In genomic region chr1:247517795-247518612, GRCh38 we compare ENCODE assay signal across 17 cellular contexts. TPM values are rescaled to one million over a fixed set of nuclear protein-coding genes. Genes with fewer than 3 reads are reported as not detected.
DNase-seq lines count a peak whose midpoint lies in the region; ATAC-seq, FAIRE-seq and TF ChIP-seq lines count a peak whose summit lies in the region.
"Had no signal": no experiment of that assay in that cellular context is flagged by ENCODE, and none has a peak within 500 bp of the region (broad histone marks: within the 10 kb centered on the region; RNA-seq: fewer than 3 reads in every experiment).

No MANE protein-coding gene starts in this region.

- no peak overlapping the region for H3K4ac ChIP-seq in H1 (replicated peaks; ENCODE audit: insufficient read length, low read depth, low read length)

- no peaks in the 10 kb centered on the region for H3K23me2 ChIP-seq in H1 (ENCODE audit: low read depth, low read length)

- peak overlapping the region; percentile 79; the same call in 1 of the 2 replicates for H4K8ac ChIP-seq in H1 (ENCODE audit: extremely low read depth, insufficient read depth, low read length)

- TF ChIP-seq RAD21 in A549 (conservative IDR thresholded peaks at IDR 0.05 in 1 of 2, IDR thresholded peaks at IDR 0.05 in 1 of 2), result no peak
- no peak for TF ChIP-seq RAD21 in H1 (IDR thresholded peaks at IDR 0.05 in 1 of 2, conservative IDR thresholded peaks at IDR 0.05 in 1 of 2; ENCODE audit: low read depth in 2 of 2, low read length in 2 of 2)

- H3K27me3 Mint-ChIP-seq in CD14-positive monocyte (ENCODE audit: low read depth in 3 of 3), result peaks cover 0 to 3% (median 0%) of the 10 kb centered on the region in 3 donors
- H3K27me3 Mint-ChIP-seq in natural killer cell (ENCODE audit: low read depth in 2 of 2), result peaks cover 3 to 5% of the 10 kb centered on the region in 2 donors

- H3K36me3 Mint-ChIP-seq in CD14-positive monocyte (peaks cover 12 to 13% of the 10 kb centered on the region in 2 donors), natural killer cell (peaks cover 8% of the 10 kb centered on the region)

- no peak for ATAC-seq in A549
- peak; percentile 35 to 79 (median 42) for ATAC-seq in natural killer cell
- no peak for ATAC-seq in GM18870 (IDR thresholded peaks at IDR 0.05; ENCODE audit: unreplicated experiment)

- DNase-seq in A549 (ENCODE audit: low read depth in 1 of 2, low spot score in 1 of 2) (no peak), CD14-positive monocyte (ENCODE audit: low spot score) (no peak), H1 (ENCODE audit: low read depth in 1 of 2, low spot score in 2 of 2) (no peak), natural killer cell (no peak), GM19238 (ENCODE audit: insufficient read length, low spot score) (no peak), CD1c-positive myeloid dendritic cell (ENCODE audit: extremely low spot score) (no peak), NCI-H2081 (lab: John Stamatoyannopoulos, UW) (no peak)
- DNase-seq: colonic mucosa, DMS153, glutamatergic neuron, NCI-H1436, NCI-H226, SJCRH30, T1000 had no signal

- no peaks in the 10 kb centered on the region for H3K79me2 ChIP-seq in H1 (ENCODE audit: control insufficient read depth in 1 of 2, insufficient read depth in 2 of 2, low read length in 2 of 2)

- POLR2A ChIA-PET in A549 (lab: Yijun Ruan, JAX), result no interaction called here
- POLR2A ChIA-PET in H1 (lab: Charles Lee; ENCODE audit: partially characterized antibody), result interaction anchor here (1.3 kb wide), 1 partner anchor 69 kb away, joined by 3 read pairs; no protein-coding TSS in a partner anchor

- H3K4me3 Mint-ChIP-seq in CD14-positive monocyte (peak overlapping the region; percentile 61 to 78), natural killer cell (peak overlapping the region; percentile 71)

- no peak overlapping the region for H3K56ac ChIP-seq in H1 (replicated peaks; ENCODE audit: insufficient read length, low read depth, low read length)

- no peak overlapping the region for H2BK120ac ChIP-seq in H1 (replicated peaks; ENCODE audit: low read depth, low read length)

- H2BK15ac ChIP-seq in H1 (ENCODE audit: low read length), result no peak overlapping the region

- H2AK5ac ChIP-seq in H1 (ENCODE audit: low read depth, low read length), result no peak overlapping the region

- no peak overlapping the region for H2BK12ac ChIP-seq in H1 (ENCODE audit: low read depth, low read length)

- H3K79me1 ChIP-seq in H1 (ENCODE audit: low read depth, low read length), result no peaks in the 10 kb centered on the region

- H3K4me1 ChIP-seq in A549 (no peaks in the 10 kb centered on the region), H1 (replicated peaks in 1 of 4; ENCODE audit: control insufficient read depth in 3 of 4, insufficient read depth in 4 of 4, low read length in 3 of 4) (no peaks in the 10 kb centered on the region; a peak in 1 of 7 replicates)
- H3K4me1 ChIP-seq: colonic mucosa, SJCRH30 had no signal

- H4K91ac ChIP-seq in H1 (replicated peaks; ENCODE audit: insufficient read length, low read length), result no peak overlapping the region

- H4K20me1 ChIP-seq in H1 (replicated peaks in 1 of 2; ENCODE audit: control insufficient read depth in 1 of 2, insufficient read depth in 2 of 2, low read length in 2 of 2), result no peaks in the 10 kb centered on the region

- no peak overlapping the region for H2BK20ac ChIP-seq in H1 (ENCODE audit: low read length)

- no peak for TF ChIP-seq CTCF in A549 (IDR thresholded peaks at IDR 0.05)
- TF ChIP-seq CTCF in CD14-positive monocyte (IDR thresholded peaks at IDR 0.05), result no peak
- no peak for TF ChIP-seq CTCF in H1 (IDR thresholded peaks at IDR 0.05; ENCODE audit: control extremely low read depth in 1 of 3, insufficient read depth in 1 of 3, low read depth in 1 of 3, low read length in 3 of 3)
- no peak for TF ChIP-seq CTCF in natural killer cell (IDR thresholded peaks at IDR 0.05)

- H3K4me3 ChIP-seq in A549 (no peak overlapping the region), H1 (ENCODE audit: extremely low read depth in 1 of 4, insufficient read depth in 2 of 4, low read depth in 3 of 4, low read length in 4 of 4) (no peak overlapping the region)
- H3K4me3 ChIP-seq: colonic mucosa, SJCRH30, thoracic aorta had no signal

- H3K27me3 ChIP-seq in H1 (replicated peaks in 1 of 4; ENCODE audit: control insufficient read depth in 3 of 4, extremely low read depth in 1 of 4, insufficient read depth in 3 of 4, low read length in 3 of 4), result no peaks in the 10 kb centered on the region
- H3K27me3 ChIP-seq: colonic mucosa, SJCRH30 had no signal

- H3K4me1 Mint-ChIP-seq in CD14-positive monocyte (peaks cover 4% of the 10 kb centered on the region), natural killer cell (peaks cover 0 to 7% of the 10 kb centered on the region in 2 donors)

- TF ChIP-seq POLR2A in A549 (IDR thresholded peaks at IDR 0.05; ENCODE audit: low read length) (peak; percentile 5; the same call in 1 of the 2 replicates), H1 (IDR thresholded peaks at IDR 0.05; ENCODE audit: control extremely low read depth in 1 of 2, low read depth in 2 of 2, low read length in 2 of 2) (no peak)

- H3K27ac Mint-ChIP-seq in CD14-positive monocyte (peak overlapping the region in 2 of 7 donors; percentile 18 to 44), natural killer cell (no peak overlapping the region)

- H3K9ac ChIP-seq in H1 (replicated peaks in 1 of 4; ENCODE audit: extremely low read depth in 1 of 4, low read depth in 3 of 4, low read length in 3 of 4), result no peak overlapping the region

- no peak overlapping the region for H3K27ac ChIP-seq in A549
- no peak overlapping the region for H3K27ac ChIP-seq in H1 (ENCODE audit: low read depth, low read length)
- H3K27ac ChIP-seq: colonic mucosa, SJCRH30, thoracic aorta had no signal

- FAIRE-seq in A549 (lab: Jason Lieb, UNC), result no peak
- FAIRE-seq in H1 (lab: Jason Lieb, UNC), result no peak

- no peak overlapping the region for H3K4me2 ChIP-seq in A549
- no peak overlapping the region for H3K4me2 ChIP-seq in H1 (ENCODE audit: insufficient read depth in 1 of 2, low read depth in 2 of 2, low read length in 2 of 2)

- intact Hi-C loops in CD14-positive monocyte (cut with micrococcal nuclease), result no loop called here
- intact Hi-C loops in natural killer cell (cut with micrococcal nuclease), result no loop called here

- H3K36me3 ChIP-seq in H1 (ENCODE audit: control insufficient read depth in 2 of 4, insufficient read depth in 4 of 4, low read length in 3 of 4), result no peaks in the 10 kb centered on the region
- H3K36me3 ChIP-seq: colonic mucosa, SJCRH30, thoracic aorta had no signal

- H3K9me3 Mint-ChIP-seq in CD14-positive monocyte (peaks cover 30 to 48% (median 36%) of the 10 kb centered on the region in 7 donors), natural killer cell (no peaks in the 10 kb centered on the region)

- TF ChIP-seq EP300 in A549 (IDR thresholded peaks at IDR 0.05), result no peak
- TF ChIP-seq EP300 in H1 (IDR thresholded peaks at IDR 0.05; ENCODE audit: borderline replicate concordance in 1 of 2, low read depth in 2 of 2, low read length in 2 of 2), result no peak

- H3K23ac ChIP-seq in H1 (ENCODE audit: insufficient read length), result no peak overlapping the region

- H3K9me3 ChIP-seq in A549, result peaks cover 4% of the 10 kb centered on the region; the same call in 1 of the 3 replicates
- peaks cover 12 to 34% of the 10 kb centered on the region in 2 experiments; a peak in 3 of 4 replicates for H3K9me3 ChIP-seq in H1 (ENCODE audit: insufficient read depth in 2 of 2, low read depth in 1 of 2, low read length in 1 of 2)
- H3K9me3 ChIP-seq: colonic mucosa, SJCRH30, thoracic aorta had no signal

- H2BK5ac ChIP-seq in H1 (ENCODE audit: low read depth, low read length), result no peak overlapping the region

- CTCF ChIA-PET in A549 (lab: Yijun Ruan, JAX) (no interaction called here), H1 (lab: Charles Lee; ENCODE audit: partially characterized antibody) (interaction anchor here (1.3 to 1.4 kb wide), 2 partner anchors 14 to 29 kb away, joined by 3 to 5 read pairs; no protein-coding TSS in a partner anchor)

- no peak overlapping the region for H2AFZ ChIP-seq in H1 (ENCODE audit: low read length)

- no peak overlapping the region for H3K14ac ChIP-seq in H1 (ENCODE audit: insufficient read length)

- H4K5ac ChIP-seq in H1 (ENCODE audit: insufficient read length, low read depth, low read length), result no peak overlapping the region

- no peak overlapping the region for H3K18ac ChIP-seq in H1 (ENCODE audit: extremely low read depth, low read length)

- WGBS in A549 (ENCODE audit: missing lambda C conversion rate), result 56% methylated on average over 69 of the region's 72 CpGs
- WGBS in H1 (ENCODE audit: extremely low coverage in 1 of 2, insufficient coverage in 1 of 2, insufficient read length in 1 of 2, insufficient replicate concordance in 2 of 2, low coverage in 1 of 2, low lambda C conversion rate in 2 of 2, missing lambda C conversion rate in 1 of 2), 2 experiments, result 92% methylated on average over 61 of the region's 72 CpGs; no CpG with 5 or more reads in 1 of the 2 experiments

RNA-seq across cellular contexts. Expression of gene OR2C3, which starts 18.2 kb away (rescaled TPM):
- polyA plus RNA-seq in A549 (2011; rRNA removed) (not detected in 2 replicates), A549 (2017; fragmentation: RNase III; extraction: RNeasy Plus Mini Kit Qiagen cat#74134 plus additional on column Dnase treatment) (not detected in 3 replicates), CD14-positive monocyte (not detected), H1 (2011; rRNA removed) (not detected in 2 replicates)
- not detected in 2 replicates for polyA plus RNA-seq in A549 (2012; cell fraction: cytosol; rRNA removed)
- polyA plus RNA-seq in A549 (2012; cell fraction: nucleus; rRNA removed), result not detected in 2 replicates
- not detected in 2 replicates for polyA minus RNA-seq in A549 (2011; rRNA and poly(A)+ RNA removed)
- not detected in 2 replicates for total RNA-seq in H1 (2021; fragmentation: NEBNext Ultra II Directional; extraction: Animal tissue kit (Norgen Biotek cat#: 25700))
- not detected for polyA plus RNA-seq in H1 (2011; cell fraction: cytosol; rRNA removed)
- not detected for polyA plus RNA-seq in H1 (2011; cell fraction: nucleus; rRNA removed)
- polyA plus RNA-seq in H1 (2012, experiment 1 of 2), result not detected in 4 replicates
- polyA plus RNA-seq in H1 (2012, experiment 2 of 2), result not detected
- not detected for polyA plus RNA-seq in H1 (2013, experiment 1 of 2)
- not detected for polyA plus RNA-seq in H1 (2013, experiment 2 of 2)
- not detected in 2 replicates for polyA minus RNA-seq in H1 (2011; rRNA and poly(A)+ RNA removed)
- not detected for polyA minus RNA-seq in H1 (2011; cell fraction: cytosol; rRNA and poly(A)+ RNA removed)
- polyA minus RNA-seq in H1 (2011; cell fraction: nucleus; rRNA and poly(A)+ RNA removed), result not detected
- total RNA-seq in natural killer cell, result not detected
- total RNA-seq: colonic mucosa, SJCRH30, thoracic aorta had no signal
- polyA plus RNA-seq: BJ had no signal

RNA-seq across cellular contexts. Expression of gene GCSAML, which starts 30.9 kb away (rescaled TPM):
- polyA plus RNA-seq in A549 (2011; rRNA removed) (not detected in 2 replicates), A549 (2017; fragmentation: RNase III; extraction: RNeasy Plus Mini Kit Qiagen cat#74134 plus additional on column Dnase treatment) (not detected in 3 replicates), CD14-positive monocyte (under 1 TPM in 1 of 2 donors, not detected in 1; 0.16 TPM), H1 (2011; rRNA removed) (not detected in 2 replicates)
- not detected in 2 replicates for polyA plus RNA-seq in A549 (2012; cell fraction: cytosol; rRNA removed)
- not detected in 2 replicates for polyA plus RNA-seq in A549 (2012; cell fraction: nucleus; rRNA removed)
- polyA minus RNA-seq in A549 (2011; rRNA and poly(A)+ RNA removed), result not detected in 2 replicates
- total RNA-seq in H1 (2021; fragmentation: NEBNext Ultra II Directional; extraction: Animal tissue kit (Norgen Biotek cat#: 25700)), result not detected in 2 replicates
- not detected for polyA plus RNA-seq in H1 (2011; cell fraction: cytosol; rRNA removed)
- not detected for polyA plus RNA-seq in H1 (2011; cell fraction: nucleus; rRNA removed)
- not detected in 4 replicates for polyA plus RNA-seq in H1 (2012, experiment 1 of 2)
- not detected for polyA plus RNA-seq in H1 (2012, experiment 2 of 2)
- not detected for polyA plus RNA-seq in H1 (2013, experiment 1 of 2)
- polyA plus RNA-seq in H1 (2013, experiment 2 of 2), result not detected
- polyA minus RNA-seq in H1 (2011; rRNA and poly(A)+ RNA removed), result not detected in 2 replicates
- not detected for polyA minus RNA-seq in H1 (2011; cell fraction: cytosol; rRNA and poly(A)+ RNA removed)
- polyA minus RNA-seq in H1 (2011; cell fraction: nucleus; rRNA and poly(A)+ RNA removed), result not detected
- 10 to 100 TPM in 1 of 3 donors, 1 to 10 TPM in 1, under 1 TPM in 1; 0.19 to 62.1 (median 1.4) TPM for total RNA-seq in natural killer cell
- total RNA-seq: SJCRH30 had no signal
- polyA plus RNA-seq: BJ had no signal

Comparison
In these comparisons a context has a peak if more than half of its experiments do, and no peak if none do; other contexts are left out.
1. ATAC-seq: peak in natural killer cell (3 of 3); none in A549 (0 of 2) and GM18870 (single experiment).
2. Of the 18 proteins assayed by ChIP-seq in both H1 and A549: peak only in H1: none; only in A549: POLR2A; in both: none; in neither: 17.